ENCODE assay signal across 8 cellular contexts in genomic region chr19:8487137-8487851, GRCh38. TPM values are rescaled to one million over a fixed set of nuclear protein-coding genes. Genes with fewer than 3 reads are reported as not detected.
A peak's percentile ranks its signal among the peaks of the same experiment; 100 is the strongest.
DNase-seq lines count a peak whose midpoint lies in the region; TF ChIP-seq lines count a peak whose summit lies in the region.

No MANE protein-coding gene starts in this region.

- TF ChIP-seq POLR2A in uterus (IDR thresholded peaks at IDR 0.05): no peak

- intact Hi-C loops in uterus (cut with DNase I; ENCODE audit: low total_unique reads): no loop called here

- peak; percentile 94 for DNase-seq in GDM1 (lab: John Stamatoyannopoulos, UW)
- peak; percentile 100 for DNase-seq in MV-4-11 (lab: John Stamatoyannopoulos, UW)
- DNase-seq in activated effector memory CD4-positive, alpha-beta T cell treated with anti-CD3 and anti-CD28 coated beads, Interleukin-2, amount 50 U/mL, for 16 hours: peak; percentile 78
- DNase-seq in mesendoderm: peak; percentile 16
- peak; percentile 24 for DNase-seq in superior temporal gyrus (ENCODE audit: extremely low spot score)
- no peak for DNase-seq in hepatic stellate cell (ENCODE audit: low spot score)
- no peak for DNase-seq in uterus
- no peak for DNase-seq in GOT3 (lab: John Stamatoyannopoulos, UW)

- no peak overlapping the region for H3K4ac ChIP-seq in mesendoderm (ENCODE audit: low read depth, low read length)

- peak overlapping the region; percentile 38 for H3K27ac ChIP-seq in mesendoderm (ENCODE audit: low read depth, low read length)
- no peak overlapping the region for H3K27ac ChIP-seq in uterus

- H3K36me3 ChIP-seq in mesendoderm (ENCODE audit: control insufficient read depth, insufficient read depth, low read length) (peaks cover 25% of the 10 kb centered on the region), uterus (no peaks in the 10 kb centered on the region)

- no peak overlapping the region for H3K18ac ChIP-seq in mesendoderm (ENCODE audit: low read length)

- no CpG with 5 or more reads among the region's 13 CpGs for WGBS in mesendoderm (ENCODE audit: extremely low coverage, insufficient coverage, low lambda C conversion rate)

- H3K79me1 ChIP-seq in mesendoderm (ENCODE audit: low read length): peaks cover 7% of the 10 kb centered on the region

- no peak overlapping the region for H3K9ac ChIP-seq in mesendoderm (ENCODE audit: low read length)

- no peak overlapping the region for H2BK15ac ChIP-seq in mesendoderm (replicated peaks; ENCODE audit: low read depth)

- no peaks in the 10 kb centered on the region for H3K9me3 ChIP-seq in uterus

- no peak overlapping the region for H3K23ac ChIP-seq in mesendoderm (ENCODE audit: low read length)

- H2BK120ac ChIP-seq in mesendoderm (ENCODE audit: low read depth, low read length): no peak overlapping the region

- H3K4me3 ChIP-seq in mesendoderm (ENCODE audit: low read length): no peak overlapping the region
- no peak overlapping the region for H3K4me3 ChIP-seq in uterus

- H4K8ac ChIP-seq in mesendoderm (ENCODE audit: low read depth, low read length): no peak overlapping the region

- H2AK5ac ChIP-seq in mesendoderm (ENCODE audit: low read length): no peak overlapping the region

- no peak overlapping the region for H3K56ac ChIP-seq in mesendoderm (ENCODE audit: low read length)

- H2BK5ac ChIP-seq in mesendoderm (ENCODE audit: low read length): no peak overlapping the region

- H3K4me1 ChIP-seq in mesendoderm (ENCODE audit: control insufficient read depth, low read depth, low read length) (no peaks in the 10 kb centered on the region), uterus (no peaks in the 10 kb centered on the region)

- TF ChIP-seq CTCF in uterus (IDR thresholded peaks at IDR 0.05): no peak

- H3K4me2 ChIP-seq in mesendoderm (ENCODE audit: low read length): no peak overlapping the region

- H4K5ac ChIP-seq in mesendoderm (ENCODE audit: low read length): no peak overlapping the region

- H3K27me3 ChIP-seq in mesendoderm (ENCODE audit: insufficient read depth, low read length, poor library complexity): no peaks in the 10 kb centered on the region
- H3K27me3 ChIP-seq in uterus: no peaks in the 10 kb centered on the region

- H3K79me2 ChIP-seq in mesendoderm (ENCODE audit: control insufficient read depth, insufficient read depth, low read length): peaks cover 8% of the 10 kb centered on the region

RNA-seq across cellular contexts. Expression of gene PRAM1, which starts 15.1 kb away (rescaled TPM):
- polyA plus RNA-seq in mesendoderm (2013, experiment 1 of 2): 0.06 TPM
- 0.08 TPM for polyA plus RNA-seq in mesendoderm (2013, experiment 2 of 2)
- 1 to 10 TPM in 1 of 4 donors, under 1 TPM in 1, not detected in 2; 0.97 to 3.0 TPM for total RNA-seq in uterus

RNA-seq across cellular contexts. Expression of gene ZNF414, which starts 26.7 kb away (rescaled TPM):
- 25.9 TPM for polyA plus RNA-seq in mesendoderm (2013, experiment 1 of 2)
- polyA plus RNA-seq in mesendoderm (2013, experiment 2 of 2): 24.4 TPM
- total RNA-seq in uterus: 100 to 1,000 TPM in 1 of 4 donors, 10 to 100 TPM in 3; 11.6 to 275 (median 24.4) TPM

RNA-seq across cellular contexts. Expression of gene HNRNPM, which starts 42.5 kb away (rescaled TPM):
- 329 TPM for polyA plus RNA-seq in mesendoderm (2013, experiment 1 of 2)
- 325 TPM for polyA plus RNA-seq in mesendoderm (2013, experiment 2 of 2)
- 100 to 1,000 TPM in 2 of 4 donors, 10 to 100 TPM in 2; 50.3 to 186 (median 98.5) TPM for total RNA-seq in uterus

Comparison
In these comparisons a context has a peak if more than half of its experiments do, and no peak if none do; other contexts are left out.
1. DNase-seq: peak in GDM1 (single experiment), MV-4-11 (single experiment), activated effector memory CD4-positive, alpha-beta T cell treated with anti-CD3 and anti-CD28 coated beads, Interleukin-2, amount 50 U/mL, for 16 hours (single experiment), mesendoderm (single experiment) and superior temporal gyrus (single experiment); none in hepatic stellate cell (single experiment), uterus (0 of 2) and GOT3 (single experiment).